ENCODE assay signal across 7 cellular contexts in genomic region chr1:88061106-88061829, GRCh38.
A peak's percentile ranks its signal among the peaks of the same experiment; 100 is the strongest.
DNase-seq lines count a peak whose midpoint lies in the region; ATAC-seq and FAIRE-seq lines count a peak whose summit lies in the region.

No MANE protein-coding gene starts in this region.

- FAIRE-seq in TTC549 (lab: Jason Lieb, UNC) = peak; percentile 40

- ATAC-seq in GM21390 (IDR thresholded peaks at IDR 0.05; ENCODE audit: unreplicated experiment) = peak; percentile 79

- DNase-seq in ELR (ENCODE audit: low read depth) (peak; percentile 72), LHCN-M2 (ENCODE audit: low read depth) (peak; percentile 45), glomerular visceral epithelial cell (ENCODE audit: extremely low spot score) (peak; percentile 60), retina (peak; percentile 22), cortex of kidney (lab: John Stamatoyannopoulos, UW) (no peak)
